ENCODE assay signal across 8 cellular contexts in genomic region chr4:5460106-5460801, GRCh38.
A peak's percentile ranks its signal among the peaks of the same experiment; 100 is the strongest.
DNase-seq lines count a peak whose midpoint lies in the region; ATAC-seq and TF ChIP-seq lines count a peak whose summit lies in the region.

No MANE protein-coding gene starts in this region.

- H3K36me3 ChIP-seq in PC-3 (ENCODE audit: low read depth, low read length) (no peaks in the 10 kb centered on the region), MG63 (no peaks in the 10 kb centered on the region)

- POLR2A ChIA-PET in PC-3 (lab: Charles Lee; ENCODE audit: unreplicated experiment): no interaction called here

- TF ChIP-seq CTCF in PC-3 (conservative IDR thresholded peaks at IDR 0.05; ENCODE audit: low read depth, low read length): peak; percentile 75
- TF ChIP-seq CTCF in fibroblast of the aortic adventitia (IDR thresholded peaks at IDR 0.05; ENCODE audit: insufficient read depth, low read length): peak; percentile 53
- peak; percentile 83 for TF ChIP-seq CTCF in retinal pigment epithelial cell (conservative IDR thresholded peaks at IDR 0.05; ENCODE audit: low read depth, low read length)

- H4K20me1 ChIP-seq in PC-3 (ENCODE audit: low read length): no peaks in the 10 kb centered on the region

- no TSS peak for BruUV-seq in PC-3 (replicated peaks; lab: Mats Ljungman, UMichigan)

- no peak overlapping the region for H3K4me2 ChIP-seq in PC-3 (ENCODE audit: low read length)

- H3K27me3 ChIP-seq in PC-3 (ENCODE audit: low read length) (no peaks in the 10 kb centered on the region), MG63 (no peaks in the 10 kb centered on the region)

- no peak overlapping the region for H3K4me3 ChIP-seq in PC-3 (ENCODE audit: low read length)
- no peak overlapping the region for H3K4me3 ChIP-seq in fibroblast of the aortic adventitia (ENCODE audit: low read depth, low read length)
- H3K4me3 ChIP-seq in retinal pigment epithelial cell (ENCODE audit: low read length): no peak overlapping the region
- no peak overlapping the region for H3K4me3 ChIP-seq in MG63

- no peaks in the 10 kb centered on the region for H3K79me2 ChIP-seq in PC-3 (ENCODE audit: low read length)

- H3K9me3 ChIP-seq in PC-3 (ENCODE audit: low read length) (no peaks in the 10 kb centered on the region), MG63 (no peaks in the 10 kb centered on the region)

- peak; percentile 64; the same call in 1 of the 2 replicates for ATAC-seq in PC-3

- peak; percentile 57 for DNase-seq in activated CD8-positive, alpha-beta memory T cell treated with anti-CD3 and anti-CD28 coated beads for 24 hours
- no peak for DNase-seq in activated CD8-positive, alpha-beta memory T cell treated with anti-CD3 and anti-CD28 coated beads, Interleukin-2, amount 50 U/mL, for 48 hours
- DNase-seq in PC-3 (peak; percentile 32), fibroblast of the aortic adventitia (ENCODE audit: low read depth) (peak; percentile 19), retinal pigment epithelial cell (ENCODE audit: low read depth) (no peak), NOMO-1 treated with DMSO at 0.1 percent for 48 hours (lab: John Stamatoyannopoulos, UW; ENCODE audit: unreplicated experiment) (no peak), MG63 (no peak), C1 segment of cervical spinal cord (lab: John Stamatoyannopoulos, UW) (no peak)

- H3K27ac ChIP-seq in PC-3 (ENCODE audit: low read length): no peak overlapping the region

- H3K9me2 ChIP-seq in PC-3 (replicated peaks; ENCODE audit: low read length): no peaks in the 10 kb centered on the region

- no peaks in the 10 kb centered on the region for H3F3A ChIP-seq in PC-3 (ENCODE audit: low read length, unreplicated experiment)

- no peak overlapping the region for H3K9ac ChIP-seq in PC-3 (ENCODE audit: low read length)

- intact Hi-C loops in PC-3 (cut with micrococcal nuclease): no loop called here

- CTCF ChIA-PET in PC-3 (lab: Charles Lee): interaction anchor here (0.6 kb wide), 1 partner anchor 77 kb away, joined by 4 read pairs; no protein-coding TSS in a partner anchor

- no peak overlapping the region for H2AFZ ChIP-seq in PC-3 (ENCODE audit: low read length)

- no peaks in the 10 kb centered on the region for H3K4me1 ChIP-seq in PC-3 (ENCODE audit: insufficient read depth, low read length)

Comparison
In these comparisons a context has a peak if more than half of its experiments do, and no peak if none do; other contexts are left out.
1. DNase-seq: peak in activated CD8-positive, alpha-beta memory T cell treated with anti-CD3 and anti-CD28 coated beads for 24 hours (single experiment), PC-3 (single experiment) and fibroblast of the aortic adventitia (single experiment); none in activated CD8-positive, alpha-beta memory T cell treated with anti-CD3 and anti-CD28 coated beads, Interleukin-2, amount 50 U/mL, for 48 hours (single experiment), retinal pigment epithelial cell (single experiment), NOMO-1 treated with DMSO at 0.1 percent for 48 hours (single experiment), MG63 (single experiment) and C1 segment of cervical spinal cord (0 of 14).
2. Peak in every context shown above with its lines, with median percentiles within 50 percentile points of each other: CTCF ChIP-seq.